Comparison of ENCODE assay signal across 8 cellular contexts in genomic region chr22:18954333-18954732, GRCh38. TPM values are rescaled to one million over a fixed set of nuclear protein-coding genes. Genes with fewer than 3 reads are reported as not detected.
A peak's percentile ranks its signal among the peaks of the same experiment; 100 is the strongest.
DNase-seq lines count a peak whose midpoint lies in the region; ATAC-seq lines count a peak whose summit lies in the region.

No MANE protein-coding gene starts in this region.

- in situ Hi-C loops in SK-MEL-5 (cut with HindIII; ENCODE audit: low pct_unique_long_range_greater_than_20kb, low sequenced_read_pairs), result no loop called here

- intact Hi-C loops in Right ventricle myocardium inferior (cut with DNase I) (no loop called here), posterior vena cava (cut with DNase I) (no loop called here)

- DNase-seq in COLO829 (ENCODE audit: low spot score) (peak; percentile 68), SK-MEL-5 (ENCODE audit: low read depth, low spot score) (peak; percentile 64), Right ventricle myocardium inferior (ENCODE audit: missing footprints) (peak; percentile 76), posterior vena cava (ENCODE audit: low spot score) (peak; percentile 90)
- DNase-seq in activated naive CD4-positive, alpha-beta T cell treated with anti-CD3 and anti-CD28 coated beads, Interleukin-2, amount 50 U/mL, for 16 hours, result peak; percentile 58

- ATAC-seq in HG02885 (IDR thresholded peaks at IDR 0.05; ENCODE audit: poor library complexity, unreplicated experiment) (peak; percentile 62), Right ventricle myocardium inferior (peak; percentile 81), HG03139 (IDR thresholded peaks at IDR 0.05; ENCODE audit: unreplicated experiment) (no peak), GM21723 (IDR thresholded peaks at IDR 0.05; ENCODE audit: unreplicated experiment) (no peak)

RNA-seq across cellular contexts. Expression of gene PRODH, which starts 18.2 kb away (rescaled TPM):
- total RNA-seq in SK-MEL-5 (2014; rRNA removed; shearing (Covaris generic)), result 0.45 and 0.55 TPM in 2 replicates
- 0.40 and 0.90 TPM in 2 replicates for polyA plus RNA-seq in SK-MEL-5 (2015; cell fraction: cytosol; rRNA removed)
- polyA plus RNA-seq in SK-MEL-5 (2015; cell fraction: nucleus; rRNA removed), result 4.3 and 12.1 TPM in 2 replicates
- total RNA-seq in Right ventricle myocardium inferior (7.4 TPM), posterior vena cava (1 to 10 TPM in 1 of 2 donors, under 1 TPM in 1; 0.33 to 3.4 TPM)

RNA-seq across cellular contexts. Expression of gene DGCR6, which starts 48.2 kb away (rescaled TPM):
- 1.7 and 2.6 TPM in 2 replicates for total RNA-seq in SK-MEL-5 (2014; rRNA removed; shearing (Covaris generic))
- 0.82 and 1.1 TPM in 2 replicates for polyA plus RNA-seq in SK-MEL-5 (2015; cell fraction: cytosol; rRNA removed)
- polyA plus RNA-seq in SK-MEL-5 (2015; cell fraction: nucleus; rRNA removed), result 10.6 and 13.5 TPM in 2 replicates
- total RNA-seq in Right ventricle myocardium inferior (8.0 TPM), posterior vena cava (1 to 10 TPM; 1.0 to 3.5 TPM)

Comparison
In these comparisons a context has a peak if more than half of its experiments do, and no peak if none do; other contexts are left out.
1. ATAC-seq: peak in HG02885 (single experiment) and Right ventricle myocardium inferior (single experiment); none in HG03139 (single experiment) and GM21723 (single experiment).
2. Peak in every context shown above with its lines, with median percentiles within 50 percentile points of each other: DNase-seq.